Comparison of ENCODE assay signal across 12 cellular contexts in genomic region chr7:16348251-16348650, GRCh38.
DNase-seq lines count a peak whose midpoint lies in the region; ATAC-seq and TF ChIP-seq lines count a peak whose summit lies in the region.
"Had no signal": no experiment of that assay in that cellular context is flagged by ENCODE, and none has a peak within 500 bp of the region (broad histone marks: within the 10 kb centered on the region; RNA-seq: fewer than 3 reads in every experiment).

No MANE protein-coding gene starts in this region.

- H3K36me3 ChIP-seq in left ventricle myocardium inferior (peaks cover 7% of the 10 kb centered on the region), right atrium auricular region (no peaks in the 10 kb centered on the region), Panc1 (ENCODE audit: control insufficient read depth, insufficient read depth, low read length) (no peaks in the 10 kb centered on the region), mesodermal cell (ENCODE audit: control insufficient read depth, insufficient read depth, low read length) (no peaks in the 10 kb centered on the region), psoas muscle (ENCODE audit: insufficient read depth in 1 of 2, low read depth in 1 of 2) (no peaks in the 10 kb centered on the region), aorta (ENCODE audit: control insufficient read depth in 1 of 2, insufficient read depth in 2 of 2, low read length in 1 of 2) (no peaks in the 10 kb centered on the region)

- H3K4me3 ChIP-seq in left ventricle myocardium inferior: no peak overlapping the region
- no peak overlapping the region for H3K4me3 ChIP-seq in right atrium auricular region
- H3K4me3 ChIP-seq in Panc1 (ENCODE audit: low read depth in 2 of 2, low read length in 2 of 2): no peak overlapping the region
- H3K4me3 ChIP-seq in mesodermal cell (ENCODE audit: extremely low read depth, insufficient read depth, low read length, poor library complexity, severe bottlenecking): no peak overlapping the region
- H3K4me3 ChIP-seq in psoas muscle: no peak overlapping the region
- no peak overlapping the region for H3K4me3 ChIP-seq in aorta (ENCODE audit: low read length in 2 of 2)

- intact Hi-C loops in left ventricle myocardium inferior (cut with micrococcal nuclease) (no loop called here), Panc1 (cut with micrococcal nuclease; ENCODE audit: unreplicated experiment) (no loop called here), psoas muscle (cut with DNase I) (no loop called here), aorta (cut with DNase I) (no loop called here)

- BruUV-seq in Panc1 (replicated peaks; lab: Mats Ljungman, UMichigan): no TSS peak

- H3K4me1 ChIP-seq in left ventricle myocardium inferior (peaks cover 32% of the 10 kb centered on the region), right atrium auricular region (peaks cover 0 to 8% of the 10 kb centered on the region in 2 donors), Panc1 (ENCODE audit: control insufficient read depth, insufficient read depth, low read length) (peaks cover 21% of the 10 kb centered on the region), mesodermal cell (ENCODE audit: control insufficient read depth, insufficient read depth, low read length, poor library complexity, severe bottlenecking) (peaks cover 20% of the 10 kb centered on the region), psoas muscle (no peaks in the 10 kb centered on the region), aorta (ENCODE audit: control insufficient read depth in 1 of 2, insufficient read depth in 2 of 2, low read length in 2 of 2) (peaks cover 0 to 1% of the 10 kb centered on the region in 2 donors)

- no peak for TF ChIP-seq CTCF in left ventricle myocardium inferior (IDR thresholded peaks at IDR 0.05; ENCODE audit: borderline replicate concordance)
- no peak for TF ChIP-seq CTCF in right atrium auricular region (IDR thresholded peaks at IDR 0.05)
- TF ChIP-seq CTCF in Panc1 (IDR thresholded peaks at IDR 0.05): no peak
- no peak for TF ChIP-seq CTCF in psoas muscle (IDR thresholded peaks at IDR 0.05)

- H3K27me3 ChIP-seq in left ventricle myocardium inferior (ENCODE audit: low read depth) (no peaks in the 10 kb centered on the region), right atrium auricular region (no peaks in the 10 kb centered on the region), Panc1 (ENCODE audit: control insufficient read depth, insufficient read depth, low read length) (no peaks in the 10 kb centered on the region), psoas muscle (ENCODE audit: insufficient read depth in 3 of 3, low read length in 2 of 3) (no peaks in the 10 kb centered on the region), aorta (ENCODE audit: control insufficient read depth in 1 of 2, insufficient read depth in 2 of 2, low read length in 1 of 2) (no peaks in the 10 kb centered on the region)

- POLR2A ChIA-PET in Panc1 (lab: Charles Lee): no interaction called here

- H3K9me3 ChIP-seq in left ventricle myocardium inferior (replicated peaks): peaks cover 39% of the 10 kb centered on the region
- H3K9me3 ChIP-seq in right atrium auricular region: peaks cover 0 to 31% of the 10 kb centered on the region in 2 donors
- peaks cover 4% of the 10 kb centered on the region for H3K9me3 ChIP-seq in Panc1 (ENCODE audit: control insufficient read depth, insufficient read depth, low read depth, low read length)
- H3K9me3 ChIP-seq in mesodermal cell (ENCODE audit: control insufficient read depth, low read length): peaks cover 12% of the 10 kb centered on the region
- peaks cover 5% of the 10 kb centered on the region for H3K9me3 ChIP-seq in psoas muscle
- peaks cover 3% of the 10 kb centered on the region for H3K9me3 ChIP-seq in aorta (ENCODE audit: control insufficient read depth, low read length)

- peak overlapping the region; percentile 49 for H3K27ac ChIP-seq in left ventricle myocardium inferior (replicated peaks)
- H3K27ac ChIP-seq in right atrium auricular region: peak overlapping the region in 1 of 2 donors; percentile 29
- peak overlapping the region; percentile 45; the same call in 1 of the 2 replicates for H3K27ac ChIP-seq in Panc1 (ENCODE audit: low read length)
- H3K27ac ChIP-seq in mesodermal cell (ENCODE audit: low read depth, low read length, severe bottlenecking): peak overlapping the region; percentile 3
- H3K27ac ChIP-seq in psoas muscle: no peak overlapping the region
- no peak overlapping the region for H3K27ac ChIP-seq in aorta (ENCODE audit: low read depth in 1 of 2, low read length in 2 of 2)

- ATAC-seq in Panc1 (no peak), psoas muscle (no peak), aorta (ENCODE audit: low FRiP score) (no peak)

- no peak for DNase-seq in left ventricle myocardium inferior
- no peak for DNase-seq in right atrium auricular region (ENCODE audit: low spot score)
- no peak for DNase-seq in Panc1 (ENCODE audit: low read depth, low spot score)
- no peak for DNase-seq in psoas muscle
- no peak for DNase-seq in aorta
- DNase-seq in GM03348 (ENCODE audit: low spot score): no peak
- DNase-seq in HPDE6-E6E7 (ENCODE audit: extremely low spot score): no peak
- DNase-seq: CD8-positive, alpha-beta memory T cell; H7; NCI-H146; NCI-H446 treated with DMSO at 0.1 percent for 48 hours had no signal

- in situ Hi-C loops in Panc1 (cut with HindIII; ENCODE audit: low pct_unique_long_range_greater_than_20kb, low sequenced_read_pairs): no loop called here

- CTCF ChIA-PET in Panc1 (lab: Charles Lee): no interaction called here

- 94% methylated on average over 2 to 4 of the region's 4 CpGs for WGBS in mesodermal cell (ENCODE audit: insufficient coverage in 2 of 2), 2 experiments
- 61 to 71% (median 70%) methylated on average over 4 of the region's 4 CpGs for WGBS in psoas muscle, 3 donors
- WGBS in aorta, 2 donors: 89 to 91% methylated on average over 4 of the region's 4 CpGs

Comparison
In these comparisons a context has a peak if more than half of its experiments do, and no peak if none do; other contexts are left out.
1. H3K27ac ChIP-seq: peak in left ventricle myocardium inferior (single experiment), Panc1 (single experiment) and mesodermal cell (single experiment); none in psoas muscle (single experiment) and aorta (0 of 2).